In the genomic region with DNA sequence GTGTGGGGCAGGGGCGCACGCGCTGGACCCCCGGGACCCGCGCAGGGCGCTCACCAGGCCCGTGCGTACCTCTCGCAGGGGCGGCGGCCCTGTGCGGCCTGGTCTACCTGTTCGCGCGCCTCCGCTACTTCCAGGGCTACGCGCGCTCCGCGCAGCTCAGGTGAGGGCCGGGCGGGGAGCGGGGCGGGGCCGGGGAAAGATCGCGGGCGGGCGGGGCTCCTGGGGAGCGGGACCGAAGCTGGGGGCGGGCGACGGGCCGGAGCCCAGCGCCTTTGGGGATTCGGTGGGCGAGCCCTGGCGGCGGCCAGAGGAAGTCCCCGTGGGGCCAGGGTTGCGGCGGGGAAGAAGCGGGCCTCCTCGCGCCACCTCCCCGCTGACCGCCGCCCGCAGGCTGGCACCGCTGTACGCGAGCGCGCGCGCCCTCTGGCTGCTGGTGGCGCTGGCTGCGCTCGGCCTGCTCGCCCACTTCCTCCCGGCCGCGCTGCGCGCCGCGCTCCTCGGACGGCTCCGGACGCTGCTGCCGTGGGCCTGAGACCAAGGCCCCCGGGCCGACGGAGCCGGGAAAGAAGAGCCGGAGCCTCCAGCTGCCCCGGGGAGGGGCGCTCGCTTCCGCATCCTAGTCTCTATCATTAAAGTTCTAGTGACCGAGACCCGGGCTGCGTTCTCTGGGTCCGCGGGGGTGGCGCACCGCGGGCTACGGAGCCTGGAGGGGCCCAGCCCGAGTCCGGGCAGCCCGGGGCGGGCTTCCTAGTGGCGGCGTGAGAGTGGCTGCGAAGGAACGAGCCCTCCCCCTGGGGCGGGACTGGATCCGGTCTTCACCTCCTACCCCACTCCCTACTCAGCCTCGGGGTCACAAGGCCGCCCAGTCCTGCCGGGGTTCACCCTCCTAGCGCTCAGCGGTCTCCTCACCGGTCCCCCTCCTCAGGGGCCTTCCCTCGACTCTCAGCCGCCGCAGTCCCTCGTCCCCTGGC, we compare ENCODE assay signal across 1 cellular context.
TF ChIP-seq lines count a peak whose summit lies in the region.

No MANE protein-coding gene starts in this region.

TF ChIP-seq in HepG2, 621 proteins besides CTCF, POLR2A, EP300 and RAD21 (continued from another document and continues in another):
- no peak for TF ChIP-seq ZNF770 (CRISPR knock-in tag; IDR thresholded peaks at IDR 0.05)
- no peak for TF ChIP-seq ZNF543 (CRISPR knock-in tag; IDR thresholded peaks at IDR 0.05)
- TF ChIP-seq SNAI1 (CRISPR knock-in tag; IDR thresholded peaks at IDR 0.05; ENCODE audit: borderline replicate concordance): no peak
- TF ChIP-seq TSC22D2 (CRISPR knock-in tag; IDR thresholded peaks at IDR 0.05; ENCODE audit: borderline replicate concordance): no peak
- peak; percentile 40; the same call in 1 of the 2 replicates for TF ChIP-seq ZNF556 (CRISPR knock-in tag; IDR thresholded peaks at IDR 0.05; ENCODE audit: borderline replicate concordance)
- TF ChIP-seq MTA1 (CRISPR knock-in tag; IDR thresholded peaks at IDR 0.05; ENCODE audit: borderline replicate concordance): no peak
- peak; percentile 31; the same call in 1 of the 2 replicates for TF ChIP-seq ZNF329 (CRISPR knock-in tag; IDR thresholded peaks at IDR 0.05; ENCODE audit: low read depth)
- TF ChIP-seq ELF1 (CRISPR knock-in tag; IDR thresholded peaks at IDR 0.05): no peak
- no peak for TF ChIP-seq ATF1 (CRISPR knock-in tag; IDR thresholded peaks at IDR 0.05)
- TF ChIP-seq HNRNPH1 (optimal IDR thresholded peaks at IDR 0.05; ENCODE audit: low read depth, low read length): no peak
- TF ChIP-seq, protein P1, sequence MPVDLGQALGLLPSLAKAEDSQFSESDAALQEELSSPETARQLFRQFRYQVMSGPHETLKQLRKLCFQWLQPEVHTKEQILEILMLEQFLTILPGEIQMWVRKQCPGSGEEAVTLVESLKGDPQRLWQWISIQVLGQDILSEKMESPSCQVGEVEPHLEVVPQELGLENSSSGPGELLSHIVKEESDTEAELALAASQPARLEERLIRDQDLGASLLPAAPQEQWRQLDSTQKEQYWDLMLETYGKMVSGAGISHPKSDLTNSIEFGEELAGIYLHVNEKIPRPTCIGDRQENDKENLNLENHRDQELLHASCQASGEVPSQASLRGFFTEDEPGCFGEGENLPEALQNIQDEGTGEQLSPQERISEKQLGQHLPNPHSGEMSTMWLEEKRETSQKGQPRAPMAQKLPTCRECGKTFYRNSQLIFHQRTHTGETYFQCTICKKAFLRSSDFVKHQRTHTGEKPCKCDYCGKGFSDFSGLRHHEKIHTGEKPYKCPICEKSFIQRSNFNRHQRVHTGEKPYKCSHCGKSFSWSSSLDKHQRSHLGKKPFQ (CRISPR knock-in tag; IDR thresholded peaks at IDR 0.05; ENCODE audit: insufficient replicate concordance): peak; percentile 77
- no peak for TF ChIP-seq EED (CRISPR knock-in tag; IDR thresholded peaks at IDR 0.05)
- no peak for TF ChIP-seq SIN3A (IDR thresholded peaks at IDR 0.05; ENCODE audit: borderline replicate concordance, low read depth, low read length)
- no peak for TF ChIP-seq ARHGAP35 (CRISPR knock-in tag; IDR thresholded peaks at IDR 0.05; ENCODE audit: borderline replicate concordance)
- peak; percentile 69; the same call in 1 of the 2 replicates for TF ChIP-seq ZNF558 (CRISPR knock-in tag; IDR thresholded peaks at IDR 0.05; ENCODE audit: borderline replicate concordance)
- TF ChIP-seq HOXD1 (CRISPR knock-in tag; IDR thresholded peaks at IDR 0.05): no peak
- peak; percentile 50 for TF ChIP-seq ASH2L (IDR thresholded peaks at IDR 0.05; ENCODE audit: insufficient read length, low read depth, low read length)
- no peak for TF ChIP-seq JARID2 (CRISPR knock-in tag; IDR thresholded peaks at IDR 0.05; ENCODE audit: insufficient replicate concordance)
- TF ChIP-seq ZNF746 (CRISPR knock-in tag; IDR thresholded peaks at IDR 0.05): no peak; the same call in 1 of the 2 replicates
- TF ChIP-seq ZNF33A (CRISPR knock-in tag; IDR thresholded peaks at IDR 0.05; ENCODE audit: borderline replicate concordance): no peak
- no peak for TF ChIP-seq MEF2D (CRISPR knock-in tag; IDR thresholded peaks at IDR 0.05)
- no peak for TF ChIP-seq NCOA2 (CRISPR knock-in tag; IDR thresholded peaks at IDR 0.05)
- 0 out of 2 replicates have a peak, but pooled peaks have one; percentile 42 for TF ChIP-seq ERF (CRISPR knock-in tag; IDR thresholded peaks at IDR 0.05)
- no peak for TF ChIP-seq ZBTB4 (CRISPR knock-in tag; IDR thresholded peaks at IDR 0.05; ENCODE audit: borderline replicate concordance)
- TF ChIP-seq, protein P2, sequence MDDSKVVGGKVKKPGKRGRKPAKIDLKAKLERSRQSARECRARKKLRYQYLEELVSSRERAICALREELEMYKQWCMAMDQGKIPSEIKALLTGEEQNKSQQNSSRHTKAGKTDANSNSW (CRISPR knock-in tag; IDR thresholded peaks at IDR 0.05; ENCODE audit: borderline replicate concordance): no peak
- TF ChIP-seq, protein P3, sequence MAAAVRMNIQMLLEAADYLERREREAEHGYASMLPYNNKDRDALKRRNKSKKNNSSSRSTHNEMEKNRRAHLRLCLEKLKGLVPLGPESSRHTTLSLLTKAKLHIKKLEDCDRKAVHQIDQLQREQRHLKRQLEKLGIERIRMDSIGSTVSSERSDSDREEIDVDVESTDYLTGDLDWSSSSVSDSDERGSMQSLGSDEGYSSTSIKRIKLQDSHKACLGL (CRISPR knock-in tag; IDR thresholded peaks at IDR 0.05): peak; percentile 45; the same call in 1 of the 2 replicates
- TF ChIP-seq, protein P4, sequence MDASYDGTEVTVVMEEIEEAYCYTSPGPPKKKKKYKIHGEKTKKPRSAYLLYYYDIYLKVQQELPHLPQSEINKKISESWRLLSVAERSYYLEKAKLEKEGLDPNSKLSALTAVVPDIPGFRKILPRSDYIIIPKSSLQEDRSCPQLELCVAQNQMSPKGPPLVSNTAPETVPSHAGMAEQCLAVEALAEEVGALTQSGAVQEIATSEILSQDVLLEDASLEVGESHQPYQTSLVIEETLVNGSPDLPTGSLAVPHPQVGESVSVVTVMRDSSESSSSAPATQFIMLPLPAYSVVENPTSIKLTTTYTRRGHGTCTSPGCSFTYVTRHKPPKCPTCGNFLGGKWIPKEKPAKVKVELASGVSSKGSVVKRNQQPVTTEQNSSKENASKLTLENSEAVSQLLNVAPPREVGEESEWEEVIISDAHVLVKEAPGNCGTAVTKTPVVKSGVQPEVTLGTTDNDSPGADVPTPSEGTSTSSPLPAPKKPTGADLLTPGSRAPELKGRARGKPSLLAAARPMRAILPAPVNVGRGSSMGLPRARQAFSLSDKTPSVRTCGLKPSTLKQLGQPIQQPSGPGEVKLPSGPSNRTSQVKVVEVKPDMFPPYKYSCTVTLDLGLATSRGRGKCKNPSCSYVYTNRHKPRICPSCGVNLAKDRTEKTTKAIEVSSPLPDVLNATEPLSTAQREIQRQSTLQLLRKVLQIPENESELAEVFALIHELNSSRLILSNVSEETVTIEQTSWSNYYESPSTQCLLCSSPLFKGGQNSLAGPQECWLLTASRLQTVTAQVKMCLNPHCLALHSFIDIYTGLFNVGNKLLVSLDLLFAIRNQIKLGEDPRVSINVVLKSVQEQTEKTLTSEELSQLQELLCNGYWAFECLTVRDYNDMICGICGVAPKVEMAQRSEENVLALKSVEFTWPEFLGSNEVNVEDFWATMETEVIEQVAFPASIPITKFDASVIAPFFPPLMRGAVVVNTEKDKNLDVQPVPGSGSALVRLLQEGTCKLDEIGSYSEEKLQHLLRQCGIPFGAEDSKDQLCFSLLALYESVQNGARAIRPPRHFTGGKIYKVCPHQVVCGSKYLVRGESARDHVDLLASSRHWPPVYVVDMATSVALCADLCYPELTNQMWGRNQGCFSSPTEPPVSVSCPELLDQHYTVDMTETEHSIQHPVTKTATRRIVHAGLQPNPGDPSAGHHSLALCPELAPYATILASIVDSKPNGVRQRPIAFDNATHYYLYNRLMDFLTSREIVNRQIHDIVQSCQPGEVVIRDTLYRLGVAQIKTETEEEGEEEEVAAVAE (CRISPR knock-in tag; IDR thresholded peaks at IDR 0.05; ENCODE audit: borderline replicate concordance): no peak
- TF ChIP-seq, protein P5, sequence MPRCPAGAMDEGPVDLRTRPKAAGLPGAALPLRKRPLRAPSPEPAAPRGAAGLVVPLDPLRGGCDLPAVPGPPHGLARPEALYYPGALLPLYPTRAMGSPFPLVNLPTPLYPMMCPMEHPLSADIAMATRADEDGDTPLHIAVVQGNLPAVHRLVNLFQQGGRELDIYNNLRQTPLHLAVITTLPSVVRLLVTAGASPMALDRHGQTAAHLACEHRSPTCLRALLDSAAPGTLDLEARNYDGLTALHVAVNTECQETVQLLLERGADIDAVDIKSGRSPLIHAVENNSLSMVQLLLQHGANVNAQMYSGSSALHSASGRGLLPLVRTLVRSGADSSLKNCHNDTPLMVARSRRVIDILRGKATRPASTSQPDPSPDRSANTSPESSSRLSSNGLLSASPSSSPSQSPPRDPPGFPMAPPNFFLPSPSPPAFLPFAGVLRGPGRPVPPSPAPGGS (CRISPR knock-in tag; IDR thresholded peaks at IDR 0.05): no peak
- no peak for TF ChIP-seq BORCS8-MEF2B (CRISPR knock-in tag; IDR thresholded peaks at IDR 0.05)
- no peak; the same call in 1 of the 2 replicates for TF ChIP-seq NFAT5 (CRISPR knock-in tag; IDR thresholded peaks at IDR 0.05)
- no peak for TF ChIP-seq ZNF761 (CRISPR knock-in tag; conservative IDR thresholded peaks at IDR 0.05)
- peak; percentile 14; the same call in 1 of the 2 replicates for TF ChIP-seq GATAD1 (CRISPR knock-in tag; IDR thresholded peaks at IDR 0.05)
- TF ChIP-seq JUN (CRISPR knock-in tag; IDR thresholded peaks at IDR 0.05): no peak
- TF ChIP-seq CCDC6 (CRISPR knock-in tag; IDR thresholded peaks at IDR 0.05): peak; percentile 74; the same call in 1 of the 2 replicates
